8 cellular contexts compared by ENCODE assay signal in the genomic region with DNA sequence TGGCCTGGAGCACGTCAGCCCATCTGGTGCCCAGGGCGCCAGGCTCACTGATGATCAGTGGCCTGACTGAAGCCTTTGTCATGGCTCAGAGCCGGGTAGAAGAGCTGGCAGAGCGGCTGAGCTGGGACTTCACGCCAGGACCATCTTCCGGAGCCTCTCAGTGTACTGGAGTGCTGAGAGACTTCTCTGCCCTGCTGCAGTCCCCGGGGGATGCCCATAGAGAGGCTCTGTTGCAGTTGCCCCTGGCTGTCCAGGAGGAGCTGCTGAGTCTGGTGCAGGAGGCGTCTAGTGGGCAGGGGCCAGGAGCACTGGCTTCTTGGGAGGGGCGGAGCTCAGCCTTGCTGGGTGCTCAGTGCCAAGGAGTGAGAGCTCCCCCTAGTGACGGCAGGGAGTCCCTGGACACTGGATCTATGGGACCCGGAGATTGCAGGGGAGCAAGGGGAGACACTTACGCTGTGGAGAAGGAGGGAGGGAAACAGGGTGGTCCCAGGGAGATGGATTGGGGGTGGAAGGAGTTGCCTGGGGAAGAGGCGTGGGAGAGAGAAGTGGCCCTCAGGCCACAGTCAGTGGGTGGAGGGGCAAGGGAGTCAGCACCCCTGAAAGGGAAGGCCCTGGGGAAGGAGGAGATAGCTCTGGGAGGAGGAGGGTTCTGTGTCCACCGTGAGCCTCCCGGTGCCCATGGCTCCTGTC. TPM values are rescaled to one million over a fixed set of nuclear protein-coding genes. Genes with fewer than 3 reads are reported as not detected.
A peak's percentile ranks its signal among the peaks of the same experiment; 100 is the strongest.
DNase-seq lines count a peak whose midpoint lies in the region; ATAC-seq and TF ChIP-seq lines count a peak whose summit lies in the region.

No MANE protein-coding gene starts in this region.

- H3K36me3 Mint-ChIP-seq in T-helper 1 cell treated with Interleukin-12 subunit alpha and Interleukin-12 subunit beta and Interleukin-4 antibody, amounts not matched to agents 30 μg/mL and 1 μg/mL, for 36 hours (ENCODE audit: low read depth) = peaks cover 37% of the 10 kb centered on the region

- no peaks in the 10 kb centered on the region for H3K9me3 ChIP-seq in right atrium auricular region

- peaks cover 30% of the 10 kb centered on the region for H3K36me3 ChIP-seq in right atrium auricular region

- H3K4me3 Mint-ChIP-seq in T-helper 1 cell treated with Interleukin-12 subunit alpha and Interleukin-12 subunit beta and Interleukin-4 antibody, amounts not matched to agents 30 μg/mL and 1 μg/mL, for 36 hours = peak overlapping the region; percentile 92

- peaks cover 0 to 42% of the 10 kb centered on the region in 2 donors for H3K4me1 ChIP-seq in right atrium auricular region

- peak overlapping the region; percentile 67 to 76 for H3K4me3 ChIP-seq in right atrium auricular region

- peaks cover 51% of the 10 kb centered on the region for H3K4me1 Mint-ChIP-seq in T-helper 1 cell treated with Interleukin-12 subunit alpha and Interleukin-12 subunit beta and Interleukin-4 antibody, amounts not matched to agents 30 μg/mL and 1 μg/mL, for 36 hours (ENCODE audit: low read depth)

- DNase-seq in GM13977 (ENCODE audit: low spot score) (peak; percentile 92), NCI-H146 (lab: John Stamatoyannopoulos, UW) (peak; percentile 83), amygdala (lab: John Stamatoyannopoulos, UW) (peak in 51 of 56 donors; percentile 15 to 83 (median 54)), right atrium auricular region (ENCODE audit: low spot score) (peak; percentile 90), retina (peak; percentile 80), cortex of kidney (lab: John Stamatoyannopoulos, UW) (no peak)

- H3K27ac ChIP-seq in right atrium auricular region = peak overlapping the region; percentile 93 to 96

- no peaks in the 10 kb centered on the region for H3K27me3 ChIP-seq in right atrium auricular region

- in situ Hi-C loops in GM13977 (cut with MboI; ENCODE audit: low pct_unique_long_range_greater_than_20kb, low sequenced_read_pairs, unreplicated experiment) = no loop called here

- peak; percentile 46 for ATAC-seq in HG02870 (IDR thresholded peaks at IDR 0.05; ENCODE audit: unreplicated experiment)

- TF ChIP-seq CTCF in GM13977 (IDR thresholded peaks at IDR 0.05; ENCODE audit: extremely low read depth, insufficient read depth, missing control alignments) (peak; percentile 98), right atrium auricular region (IDR thresholded peaks at IDR 0.05) (peak; percentile 81 to 91)

- peak overlapping the region; percentile 97 for H3K27ac Mint-ChIP-seq in T-helper 1 cell treated with Interleukin-12 subunit alpha and Interleukin-12 subunit beta and Interleukin-4 antibody, amounts not matched to agents 30 μg/mL and 1 μg/mL, for 36 hours

- no peaks in the 10 kb centered on the region for H3K27me3 Mint-ChIP-seq in T-helper 1 cell treated with Interleukin-12 subunit alpha and Interleukin-12 subunit beta and Interleukin-4 antibody, amounts not matched to agents 30 μg/mL and 1 μg/mL, for 36 hours (ENCODE audit: low read depth)

- no peaks in the 10 kb centered on the region for H3K9me3 Mint-ChIP-seq in T-helper 1 cell treated with Interleukin-12 subunit alpha and Interleukin-12 subunit beta and Interleukin-4 antibody, amounts not matched to agents 30 μg/mL and 1 μg/mL, for 36 hours

RNA-seq across cellular contexts. Expression of a gene that starts 2.0 kb away (rescaled TPM):
- total RNA-seq in right atrium auricular region = 10 to 100 TPM; 16.3 to 23.0 TPM

RNA-seq across cellular contexts. Expression of a gene that starts 2.2 kb away (rescaled TPM):
- total RNA-seq in right atrium auricular region = 1 to 10 TPM in 1 of 2 donors, under 1 TPM in 1; 0.48 to 1.4 TPM

RNA-seq across cellular contexts. Expression of a gene that starts 10.9 kb away (rescaled TPM):
- 10 to 100 TPM; 49.2 to 55.1 TPM for total RNA-seq in right atrium auricular region

RNA-seq across cellular contexts. Expression of a gene that starts 32.9 kb away (rescaled TPM):
- total RNA-seq in right atrium auricular region = 10 to 100 TPM in 1 of 2 donors, 1 to 10 TPM in 1; 6.0 to 10.1 TPM
